8 cellular contexts compared by ENCODE assay signal in genomic region chr2:36507408-36507812, GRCh38.
DNase-seq lines count a peak whose midpoint lies in the region; ATAC-seq and TF ChIP-seq lines count a peak whose summit lies in the region.

No MANE protein-coding gene starts in this region.

- peak; percentile 30 to 74 (median 41) for TF ChIP-seq CTCF in gastrocnemius medialis (IDR thresholded peaks at IDR 0.05 in 4 of 5, conservative IDR thresholded peaks at IDR 0.05 in 1 of 5)

- no peaks in the 10 kb centered on the region for H3K4me1 ChIP-seq in right cardiac atrium (ENCODE audit: control insufficient read depth, insufficient read depth, low read length)
- H3K4me1 ChIP-seq in gastrocnemius medialis = peaks cover 0 to 8% of the 10 kb centered on the region in 2 donors

- in situ Hi-C loops in gastrocnemius medialis (cut with MboI; ENCODE audit: low sequenced_read_pairs in 4 of 4) = loop anchor here (10.0 kb wide), 1 partner anchor 153 kb away; the partner anchor contains the start of gene CRIM1 (in 4 of the 4)

- no peak for TF ChIP-seq POLR2A in gastrocnemius medialis (IDR thresholded peaks at IDR 0.05)

- H3K9me3 Mint-ChIP-seq in activated naive CD4-positive, alpha-beta T cell treated with anti-CD3 and anti-CD28 coated beads, Interleukin-2, amount 50 U/mL, for 72 hours = no peaks in the 10 kb centered on the region

- H3K27me3 ChIP-seq in right cardiac atrium (ENCODE audit: control insufficient read depth, insufficient read depth) = no peaks in the 10 kb centered on the region
- no peaks in the 10 kb centered on the region for H3K27me3 ChIP-seq in gastrocnemius medialis

- peak; percentile 95 for ATAC-seq in GM19351 (IDR thresholded peaks at IDR 0.05; ENCODE audit: unreplicated experiment)
- peak; percentile 87 for ATAC-seq in HG03196 (IDR thresholded peaks at IDR 0.05; ENCODE audit: unreplicated experiment)
- peak; percentile 80 to 88 for ATAC-seq in activated naive CD4-positive, alpha-beta T cell treated with anti-CD3 and anti-CD28 coated beads, Interleukin-2, amount 50 U/mL, for 72 hours
- ATAC-seq in right cardiac atrium = peak; percentile 90 to 95
- peak; percentile 74 to 75 for ATAC-seq in gastrocnemius medialis

- H3K27ac Mint-ChIP-seq in activated naive CD4-positive, alpha-beta T cell treated with anti-CD3 and anti-CD28 coated beads, Interleukin-2, amount 50 U/mL, for 72 hours = no peak overlapping the region

- H3K36me3 ChIP-seq in gastrocnemius medialis = peaks cover 0 to 51% of the 10 kb centered on the region in 2 donors

- intact Hi-C loops in right cardiac atrium (cut with DNase I) (loop anchor here (2.0 to 10.0 kb wide), 3 partner anchors 153 to 157 kb away; partner anchors contain the start of gene CRIM1 (in 2 of the 4)), gastrocnemius medialis (cut with DNase I; ENCODE audit: low total_unique reads) (no loop called here)

- H3K27ac ChIP-seq in right cardiac atrium (ENCODE audit: low read length) = no peak overlapping the region
- no peak overlapping the region for H3K27ac ChIP-seq in gastrocnemius medialis

- H3K36me3 Mint-ChIP-seq in activated naive CD4-positive, alpha-beta T cell treated with anti-CD3 and anti-CD28 coated beads, Interleukin-2, amount 50 U/mL, for 72 hours = no peaks in the 10 kb centered on the region

- no peaks in the 10 kb centered on the region for H3K9me3 ChIP-seq in right cardiac atrium (ENCODE audit: control insufficient read depth, low read length)
- no peaks in the 10 kb centered on the region for H3K9me3 ChIP-seq in gastrocnemius medialis

- H3K4me3 ChIP-seq in right cardiac atrium (ENCODE audit: low read length) (no peak overlapping the region), gastrocnemius medialis (no peak overlapping the region)

- DNase-seq in DMS53 treated with DMSO at 0.1 percent for 48 hours (lab: John Stamatoyannopoulos, UW; ENCODE audit: unreplicated experiment) = peak; percentile 37
- peak; percentile 4 for DNase-seq in NCI-H524 treated with DMSO at 0.1 percent for 48 hours (lab: John Stamatoyannopoulos, UW)
- DNase-seq in activated naive CD4-positive, alpha-beta T cell treated with anti-CD3 and anti-CD28 coated beads, Interleukin-2, amount 50 U/mL, for 72 hours (ENCODE audit: low spot score in 2 of 2) = peak in 1 of 2 donors; percentile 22
- DNase-seq in right cardiac atrium = peak; percentile 32 to 55 (median 35)
- DNase-seq in gastrocnemius medialis = no peak
- DNase-seq in NK-92 (lab: John Stamatoyannopoulos, UW; ENCODE audit: unreplicated experiment) = no peak

Comparison
In these comparisons a context has a peak if more than half of its experiments do, and no peak if none do; other contexts are left out.
1. DNase-seq: peak in DMS53 treated with DMSO at 0.1 percent for 48 hours (single experiment), NCI-H524 treated with DMSO at 0.1 percent for 48 hours (single experiment) and right cardiac atrium (3 of 3); none in gastrocnemius medialis (0 of 2) and NK-92 (single experiment).
2. Peak in every context shown above with its lines, with median percentiles within 50 percentile points of each other: ATAC-seq.